ENCODE assay signal across 8 cellular contexts in the genomic region with DNA sequence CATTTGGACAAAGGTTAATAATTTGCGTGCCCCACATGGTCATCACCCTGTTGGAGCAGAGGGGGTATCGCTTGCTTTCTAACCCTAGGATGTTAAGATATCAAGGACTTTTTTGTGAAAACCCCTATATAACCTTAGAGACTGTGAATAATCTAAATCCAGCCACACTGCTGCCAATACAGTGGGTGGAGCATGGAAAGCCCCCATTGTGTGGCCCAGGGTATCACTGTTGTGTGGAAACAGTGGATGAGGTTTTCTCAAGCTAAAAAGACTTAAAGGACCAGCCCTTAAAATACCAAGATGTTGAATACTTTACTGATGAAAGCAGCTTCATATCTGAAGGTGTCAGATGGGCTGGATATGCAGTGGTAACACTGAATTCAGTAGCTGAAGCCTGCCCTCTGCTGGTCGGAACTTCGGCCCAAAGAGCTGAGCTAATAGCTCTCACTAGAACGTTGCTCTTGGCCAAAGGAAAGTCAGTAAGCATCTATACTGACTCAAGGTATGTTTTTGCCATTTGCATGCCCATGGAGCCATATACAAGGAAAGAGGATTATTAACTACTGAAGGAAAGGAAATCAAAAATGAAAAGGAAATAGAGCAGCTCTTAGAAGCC.
DNase-seq lines count a peak whose midpoint lies in the region; ATAC-seq and TF ChIP-seq lines count a peak whose summit lies in the region.

No MANE protein-coding gene starts in this region.

- no peaks in the 10 kb centered on the region for H3K27me3 ChIP-seq in RWPE2 (ENCODE audit: insufficient read depth, poor library complexity, severe bottlenecking)
- H3K27me3 ChIP-seq in endodermal cell (ENCODE audit: control insufficient read depth, insufficient read depth, low read length, poor library complexity, severe bottlenecking), result no peaks in the 10 kb centered on the region

- ATAC-seq in RWPE2 (ENCODE audit: low read depth) (peak; percentile 46; the same call in 1 of the 3 replicates), HG02938 (IDR thresholded peaks at IDR 0.05; ENCODE audit: unreplicated experiment) (no peak)

- no peak overlapping the region for H3K4me3 ChIP-seq in RWPE2 (ENCODE audit: severe bottlenecking)
- H3K4me3 ChIP-seq in endodermal cell (ENCODE audit: low read length), result no peak overlapping the region

- peak; percentile 65 for TF ChIP-seq CTCF in RWPE2 (IDR thresholded peaks at IDR 0.05; ENCODE audit: poor library complexity, severe bottlenecking)
- TF ChIP-seq CTCF in endodermal cell (conservative IDR thresholded peaks at IDR 0.05), result peak; percentile 84

- peaks cover 8% of the 10 kb centered on the region for H3K9me3 Mint-ChIP-seq in activated naive CD4-positive, alpha-beta T cell treated with anti-CD3 and anti-CD28 coated beads, Interleukin-2, amount 10 ng/mL, durations not matched to agents 7 days and 5 days
- H3K9me3 Mint-ChIP-seq in endodermal cell, result peaks cover 24% of the 10 kb centered on the region

- H3K4me1 ChIP-seq in RWPE2 (ENCODE audit: insufficient read depth, poor library complexity, severe bottlenecking) (no peaks in the 10 kb centered on the region), endodermal cell (ENCODE audit: control insufficient read depth, insufficient read depth, low read length) (no peaks in the 10 kb centered on the region)

- H3K9ac ChIP-seq in endodermal cell (ENCODE audit: extremely low read depth, low read length, poor library complexity, severe bottlenecking), result no peak overlapping the region

- H3K27ac ChIP-seq in RWPE2 (ENCODE audit: poor library complexity, severe bottlenecking) (no peak overlapping the region), endodermal cell (ENCODE audit: low read depth, low read length) (no peak overlapping the region)

- no peak overlapping the region for H3K4me3 Mint-ChIP-seq in activated naive CD4-positive, alpha-beta T cell treated with anti-CD3 and anti-CD28 coated beads, Interleukin-2, amount 10 ng/mL, durations not matched to agents 7 days and 5 days
- H3K4me3 Mint-ChIP-seq in endodermal cell, result no peak overlapping the region

- H3K27me3 Mint-ChIP-seq in activated naive CD4-positive, alpha-beta T cell treated with anti-CD3 and anti-CD28 coated beads, Interleukin-2, amount 10 ng/mL, durations not matched to agents 7 days and 5 days, result no peaks in the 10 kb centered on the region
- peaks cover 17% of the 10 kb centered on the region for H3K27me3 Mint-ChIP-seq in endodermal cell (ENCODE audit: insufficient read depth)

- H3K36me3 Mint-ChIP-seq in activated naive CD4-positive, alpha-beta T cell treated with anti-CD3 and anti-CD28 coated beads, Interleukin-2, amount 10 ng/mL, durations not matched to agents 7 days and 5 days, result no peaks in the 10 kb centered on the region
- no peaks in the 10 kb centered on the region for H3K36me3 Mint-ChIP-seq in endodermal cell (ENCODE audit: low read depth)

- H3K36me3 ChIP-seq in RWPE2 (ENCODE audit: low read depth) (no peaks in the 10 kb centered on the region), endodermal cell (ENCODE audit: control insufficient read depth, insufficient read depth, low read length) (no peaks in the 10 kb centered on the region)

- WGBS in endodermal cell (ENCODE audit: insufficient coverage in 1 of 2, insufficient read length in 1 of 2), 2 experiments, result 17 to 46% methylated on average over 3 to 5 of the region's 5 CpGs

- no peak overlapping the region for H3K27ac Mint-ChIP-seq in activated naive CD4-positive, alpha-beta T cell treated with anti-CD3 and anti-CD28 coated beads, Interleukin-2, amount 10 ng/mL, durations not matched to agents 7 days and 5 days
- H3K27ac Mint-ChIP-seq in endodermal cell, result no peak overlapping the region

- CTCF ChIA-PET in activated naive CD4-positive, alpha-beta T cell treated with anti-CD3 and anti-CD28 coated beads, Interleukin-2, amount 10 ng/mL, durations not matched to agents 7 days and 5 days (lab: Charles Lee), result interaction anchor here (0.9 to 1.3 kb wide), 4 partner anchors 404 to 978 kb away, joined by 3 to 5 read pairs (median 4); no protein-coding TSS in a partner anchor

- H3K4me1 Mint-ChIP-seq in activated naive CD4-positive, alpha-beta T cell treated with anti-CD3 and anti-CD28 coated beads, Interleukin-2, amount 10 ng/mL, durations not matched to agents 7 days and 5 days, result no peaks in the 10 kb centered on the region
- no peaks in the 10 kb centered on the region for H3K4me1 Mint-ChIP-seq in endodermal cell

- H3K9me3 ChIP-seq in RWPE2 (ENCODE audit: severe bottlenecking) (no peaks in the 10 kb centered on the region), endodermal cell (ENCODE audit: control insufficient read depth, low read length) (peaks cover 16% of the 10 kb centered on the region)

- DNase-seq in activated naive CD4-positive, alpha-beta T cell treated with anti-CD3 and anti-CD28 coated beads, Interleukin-2, amount 10 ng/mL, durations not matched to agents 7 days and 5 days, result peak; percentile 46
- DNase-seq in activated naive CD4-positive, alpha-beta T cell treated with Interleukin-2 at 50 U/mL for 16 hours, result no peak
- DNase-seq in HK-2 (ENCODE audit: unreplicated experiment) (peak; percentile 64), RWPE2 (ENCODE audit: low spot score) (peak; percentile 58), endodermal cell (peak; percentile 94), midbrain (lab: John Stamatoyannopoulos, UW) (peak; percentile 74), NCI-H187 treated with DMSO at 0.1 percent for 48 hours (lab: John Stamatoyannopoulos, UW) (no peak)

Comparison
In these comparisons a context has a peak if more than half of its experiments do, and no peak if none do; other contexts are left out.
1. DNase-seq: peak in activated naive CD4-positive, alpha-beta T cell treated with anti-CD3 and anti-CD28 coated beads, Interleukin-2, amount 10 ng/mL, durations not matched to agents 7 days and 5 days (single experiment), HK-2 (single experiment), RWPE2 (single experiment), endodermal cell (single experiment) and midbrain (single experiment); none in activated naive CD4-positive, alpha-beta T cell treated with Interleukin-2 at 50 U/mL for 16 hours (single experiment) and NCI-H187 treated with DMSO at 0.1 percent for 48 hours (single experiment).